ENCODE assay signal across 10 cellular contexts in the genomic region with DNA sequence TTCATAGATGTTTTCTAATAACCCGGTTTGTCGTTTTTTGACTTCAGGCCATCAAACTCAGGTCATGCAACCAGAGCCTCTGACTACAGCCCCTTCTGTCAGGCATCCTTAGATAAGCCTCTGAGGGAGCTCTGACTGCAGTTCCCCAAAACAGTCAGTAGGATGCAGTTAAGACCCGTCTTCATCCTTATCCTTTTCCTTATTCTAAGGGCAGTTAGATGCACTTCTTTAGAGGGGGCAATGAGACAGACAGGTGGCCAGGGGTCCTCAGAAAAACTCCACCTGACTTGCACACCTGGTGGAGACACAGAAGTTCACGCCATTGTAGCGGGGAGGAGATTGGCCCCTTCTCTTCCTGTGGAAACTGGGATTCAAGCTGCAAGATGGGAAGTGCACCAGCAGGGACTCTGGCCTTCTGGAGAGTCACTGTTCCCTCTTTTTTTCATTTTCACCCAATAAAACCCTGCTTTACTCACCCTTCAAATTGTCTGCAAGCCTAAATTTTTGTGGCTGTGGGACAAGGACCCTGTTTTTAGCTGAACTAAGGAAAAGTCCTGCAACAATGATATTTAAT.
DNase-seq lines count a peak whose midpoint lies in the region; ATAC-seq and TF ChIP-seq lines count a peak whose summit lies in the region.
"Had no signal": no experiment of that assay in that cellular context is flagged by ENCODE, and none has a peak within 500 bp of the region (broad histone marks: within the 10 kb centered on the region; RNA-seq: fewer than 3 reads in every experiment).

No MANE protein-coding gene starts in this region.

- no peaks in the 10 kb centered on the region for H3K27me3 Mint-ChIP-seq in mesothelial cell of epicardium (ENCODE audit: low read depth)
- H3K27me3 Mint-ChIP-seq: memory B cell had no signal

- peaks cover 2% of the 10 kb centered on the region for H3K36me3 Mint-ChIP-seq in mesothelial cell of epicardium
- H3K36me3 Mint-ChIP-seq: memory B cell had no signal

- no peak overlapping the region for H3K4me3 Mint-ChIP-seq in mesothelial cell of epicardium
- H3K4me3 Mint-ChIP-seq: memory B cell had no signal

- H3K9me3 Mint-ChIP-seq in mesothelial cell of epicardium, result peaks cover 10% of the 10 kb centered on the region

- DNase-seq in EL, result peak; percentile 24
- no peak for DNase-seq in left lobe of liver (ENCODE audit: low spot score)
- no peak for DNase-seq in mesothelial cell of epicardium (ENCODE audit: low spot score in 2 of 2, unreplicated experiment in 2 of 2)
- DNase-seq in NCI-H1048 (lab: John Stamatoyannopoulos, UW), result no peak
- DNase-seq: NCI-H1930 had no signal

- no peak overlapping the region for H3K4me3 ChIP-seq in WI38 (ENCODE audit: low read depth, low read length)

- TF ChIP-seq CTCF in WI38 (IDR thresholded peaks at IDR 0.05; ENCODE audit: low read depth, low read length), result peak; percentile 68
- no peak for TF ChIP-seq CTCF in mesothelial cell of epicardium (IDR thresholded peaks at IDR 0.05; ENCODE audit: unreplicated experiment)

- peaks cover 5% of the 10 kb centered on the region for H3K4me1 Mint-ChIP-seq in mesothelial cell of epicardium
- H3K4me1 Mint-ChIP-seq: memory B cell had no signal

- H3K27ac Mint-ChIP-seq in mesothelial cell of epicardium, result no peak overlapping the region
- H3K27ac Mint-ChIP-seq: memory B cell had no signal

- ATAC-seq in HG03095 (IDR thresholded peaks at IDR 0.05; ENCODE audit: unreplicated experiment) (peak; percentile 54), left lobe of liver (peak; percentile 38), HG03045 (IDR thresholded peaks at IDR 0.05; ENCODE audit: unreplicated experiment) (no peak), GM18873 (IDR thresholded peaks at IDR 0.05; ENCODE audit: low FRiP score, unreplicated experiment) (no peak)

Comparison
In these comparisons a context has a peak if more than half of its experiments do, and no peak if none do; other contexts are left out.
1. ATAC-seq: peak in HG03095 (single experiment) and left lobe of liver (single experiment); none in HG03045 (single experiment) and GM18873 (single experiment).